Comparison of ENCODE assay signal across 9 cellular contexts in genomic region chr6:31495580-31495979, GRCh38. TPM values are rescaled to one million over a fixed set of nuclear protein-coding genes. Genes with fewer than 3 reads are reported as not detected.
DNase-seq lines count a peak whose midpoint lies in the region; ATAC-seq and TF ChIP-seq lines count a peak whose summit lies in the region.
"Had no signal": no experiment of that assay in that cellular context is flagged by ENCODE, and none has a peak within 500 bp of the region (broad histone marks: within the 10 kb centered on the region; RNA-seq: fewer than 3 reads in every experiment).

No MANE protein-coding gene starts in this region.

- peak overlapping the region; percentile 70 for H3K4me3 ChIP-seq in AG04449 (ENCODE audit: low read depth, low read length)
- H3K4me3 ChIP-seq in iPS-18a (ENCODE audit: low read length) = peak overlapping the region; percentile 75

- H3K4me1 ChIP-seq in iPS-18a (ENCODE audit: control insufficient read depth, low read depth, low read length) = peaks cover 8% of the 10 kb centered on the region

- H3K27ac ChIP-seq in iPS-18a (ENCODE audit: low read length) = no peak overlapping the region

- intact Hi-C loops in activated B cell treated with CpG ODN at 0.5 μM for 24 hours (cut with micrococcal nuclease) = loop anchor here (5.0 to 10.0 kb wide), 2 partner anchors 33 to 239 kb away; partner anchors contain the start of gene CLIC1

- TF ChIP-seq CTCF in AG04449 (IDR thresholded peaks at IDR 0.05; ENCODE audit: insufficient read depth, low read length, missing control alignments) (no peak), activated B cell treated with CpG ODN at 0.5 μM for 24 hours (IDR thresholded peaks at IDR 0.05) (no peak)

- no peaks in the 10 kb centered on the region for H3K9me3 Mint-ChIP-seq in activated B cell treated with CpG ODN at 0.5 μM for 24 hours

- H3K4me1 Mint-ChIP-seq in activated B cell treated with CpG ODN at 0.5 μM for 24 hours = peaks cover 63% of the 10 kb centered on the region

- no peaks in the 10 kb centered on the region for H3K27me3 Mint-ChIP-seq in activated B cell treated with CpG ODN at 0.5 μM for 24 hours

- CTCF ChIA-PET in AG04449 (lab: Yijun Ruan, JAX) = interaction anchor here (0.6 to 4.2 kb wide), 8 partner anchors 12 to 1155 kb away, joined by 3 to 99 read pairs (median 3); partner anchors contain the start of gene DDX39B
- CTCF ChIA-PET in activated B cell treated with CpG ODN at 0.5 μM for 24 hours (lab: Charles Lee) = interaction anchor here (1.5 to 3.9 kb wide), 2 partner anchors 51 to 102 kb away, joined by 4 to 21 read pairs; partner anchors contain the start of gene ATP6V1G2

- ATAC-seq in activated B cell treated with CpG ODN at 0.5 μM for 24 hours (ENCODE audit: low read depth) (no peak), GM21529 (IDR thresholded peaks at IDR 0.05; ENCODE audit: unreplicated experiment) (no peak), HG03159 (IDR thresholded peaks at IDR 0.05; ENCODE audit: unreplicated experiment) (no peak)
- ATAC-seq: left colon had no signal

- no peak overlapping the region for H3K9ac ChIP-seq in iPS-18a (ENCODE audit: low read length)

- H3K27me3 ChIP-seq in iPS-18a (ENCODE audit: control insufficient read depth, insufficient read depth, low read length) = peaks cover 74% of the 10 kb centered on the region

- H3K9me3 ChIP-seq in iPS-18a (ENCODE audit: control insufficient read depth, low read depth, low read length) = no peaks in the 10 kb centered on the region

- POLR2A ChIA-PET in AG04449 (lab: Yijun Ruan, JAX) (interaction anchor here (0.6 to 2.3 kb wide), 2 partner anchors 34 to 46 kb away, joined by 4 to 13 read pairs; partner anchors contain the start of genes DDX39B and MCCD1), activated B cell treated with CpG ODN at 0.5 μM for 24 hours (lab: Charles Lee) (interaction anchor here (0.5 to 3.4 kb wide), 13 partner anchors 19 to 403 kb away, joined by 3 to 46 read pairs (median 5); partner anchors contain the start of genes BAG6, DDX39B, EHMT2 and MICA)

- DNase-seq in AG04449 (ENCODE audit: low read depth, low spot score) (no peak), HCEC 1CT (peak; percentile 66), activated B cell treated with CpG ODN at 0.5 μM for 24 hours (no peak), activated gamma-delta T cell treated with Interleukin-2 at 50 U/mL for 16 hours (no peak)
- no peak for DNase-seq in stimulated activated CD4-positive, alpha-beta T cell treated with anti-CD3 and anti-CD28 coated beads, Interleukin-4, amount 100 ng/mL, for 4 hours
- DNase-seq: left colon had no signal

- no peaks in the 10 kb centered on the region for H3K36me3 ChIP-seq in iPS-18a (ENCODE audit: control insufficient read depth, low read depth, low read length)

- H3K27ac Mint-ChIP-seq in activated B cell treated with CpG ODN at 0.5 μM for 24 hours = peak overlapping the region; percentile 92

- H3K36me3 Mint-ChIP-seq in activated B cell treated with CpG ODN at 0.5 μM for 24 hours (ENCODE audit: low read depth) = peaks cover 7% of the 10 kb centered on the region

- peak overlapping the region; percentile 90 for H3K4me3 Mint-ChIP-seq in activated B cell treated with CpG ODN at 0.5 μM for 24 hours

RNA-seq across cellular contexts. Expression of gene MICB, which starts 2.4 kb away (rescaled TPM):
- total RNA-seq in activated B cell treated with CpG ODN at 0.5 μM for 24 hours = 17.2 and 17.6 TPM in 2 replicates

RNA-seq across cellular contexts. Expression of gene MCCD1, which starts 33.2 kb away (rescaled TPM):
- not detected in 2 replicates for total RNA-seq in activated B cell treated with CpG ODN at 0.5 μM for 24 hours
- total RNA-seq: left colon had no signal

RNA-seq across cellular contexts. Expression of gene DDX39B, which starts 46.2 kb away (rescaled TPM):
- 431 and 484 TPM in 2 replicates for total RNA-seq in activated B cell treated with CpG ODN at 0.5 μM for 24 hours

RNA-seq across cellular contexts. Expression of gene ATP6V1G2, which starts 50.8 kb away (rescaled TPM):
- 1.9 and 3.2 TPM in 2 replicates for total RNA-seq in activated B cell treated with CpG ODN at 0.5 μM for 24 hours

RNA-seq across cellular contexts. Expression of gene NFKBIL1, which starts 51.8 kb away (rescaled TPM):
- total RNA-seq in activated B cell treated with CpG ODN at 0.5 μM for 24 hours = 11.7 and 16.7 TPM in 2 replicates
